Comparison of ENCODE assay signal across 8 cellular contexts in genomic region chr13:76019421-76020044, GRCh38.
DNase-seq lines count a peak whose midpoint lies in the region; ATAC-seq, FAIRE-seq and TF ChIP-seq lines count a peak whose summit lies in the region.

No MANE protein-coding gene starts in this region.

- no peak overlapping the region for H3K4me3 Mint-ChIP-seq in CD4-positive, alpha-beta T cell

- CTCF ChIA-PET in CD4-positive, alpha-beta T cell (lab: Charles Lee): no interaction called here

- H3K79me2 ChIP-seq in trophoblast cell (ENCODE audit: control insufficient read depth, insufficient read depth, low read length, poor library complexity): peaks cover 3% of the 10 kb centered on the region

- H3K27me3 Mint-ChIP-seq in CD4-positive, alpha-beta T cell: no peaks in the 10 kb centered on the region

- H4K91ac ChIP-seq in trophoblast cell (ENCODE audit: low read depth, low read length): peak overlapping the region; percentile 72

- no peaks in the 10 kb centered on the region for H3K9me3 Mint-ChIP-seq in CD4-positive, alpha-beta T cell

- peak overlapping the region; percentile 69 for H2AK5ac ChIP-seq in trophoblast cell (ENCODE audit: low read length)

- peak overlapping the region; percentile 62 for H4K8ac ChIP-seq in trophoblast cell (ENCODE audit: low read depth, low read length)

- H3K27ac Mint-ChIP-seq in CD4-positive, alpha-beta T cell: no peak overlapping the region

- ATAC-seq in GM19438 (IDR thresholded peaks at IDR 0.05; ENCODE audit: low read depth, unreplicated experiment): peak; percentile 53
- no peak for ATAC-seq in CD4-positive, alpha-beta T cell (ENCODE audit: poor library complexity)

- TF ChIP-seq CTCF in CD4-positive, alpha-beta T cell (IDR thresholded peaks at IDR 0.05): no peak

- no peak overlapping the region for H3K9ac ChIP-seq in trophoblast cell (ENCODE audit: low read length)

- FAIRE-seq in GM19239 (lab: Jason Lieb, UNC): no peak

- H2BK5ac ChIP-seq in trophoblast cell (ENCODE audit: low read depth, low read length, poor library complexity): peak overlapping the region; percentile 46

- peak overlapping the region; percentile 81 for H2BK120ac ChIP-seq in trophoblast cell (ENCODE audit: insufficient read depth, low read length, poor library complexity)

- WGBS in trophoblast cell (ENCODE audit: extremely low coverage, insufficient coverage, insufficient read length): no CpG with 5 or more reads among the region's 21 CpGs

- POLR2A ChIA-PET in CD4-positive, alpha-beta T cell (lab: Charles Lee): no interaction called here

- DNase-seq in NCI-H69 (lab: John Stamatoyannopoulos, UW): peak; percentile 25
- peak; percentile 50 to 56 for DNase-seq in erythroblast (lab: John Stamatoyannopoulos, UW)
- DNase-seq in trophoblast cell: peak; percentile 60 to 74
- DNase-seq in NCI-H2107 (lab: John Stamatoyannopoulos, UW): no peak
- DNase-seq in CD4-positive, alpha-beta T cell: no peak
- DNase-seq in GM19239 (ENCODE audit: insufficient read length, low spot score): no peak
- no peak for DNase-seq in stimulated activated CD4-positive, alpha-beta T cell treated with anti-CD3 and anti-CD28 coated beads, Interleukin-2, amount 100 ng/mL, for 48 hours

- H3K36me3 Mint-ChIP-seq in CD4-positive, alpha-beta T cell (ENCODE audit: low read depth): no peaks in the 10 kb centered on the region

- H3K4me1 Mint-ChIP-seq in CD4-positive, alpha-beta T cell (ENCODE audit: low read depth): no peaks in the 10 kb centered on the region

- intact Hi-C loops in CD4-positive, alpha-beta T cell (cut with DNase I, micrococcal nuclease): no loop called here

- H3K14ac ChIP-seq in trophoblast cell (ENCODE audit: low read length): peak overlapping the region; percentile 58

- no peak overlapping the region for H3K23ac ChIP-seq in trophoblast cell (ENCODE audit: low read length)

- no peaks in the 10 kb centered on the region for H3K36me3 ChIP-seq in trophoblast cell (ENCODE audit: control insufficient read depth in 1 of 2, insufficient read depth in 2 of 2, low read length in 2 of 2)

- H2AFZ ChIP-seq in trophoblast cell (ENCODE audit: insufficient read depth, low read length, poor library complexity): peak overlapping the region; percentile 47

- H3K27ac ChIP-seq in trophoblast cell (ENCODE audit: low read depth, low read length): peak overlapping the region; percentile 8
- no peak overlapping the region for H3K27ac ChIP-seq in CD4-positive, alpha-beta T cell (ENCODE audit: low read depth, low read length)

- H3K4ac ChIP-seq in trophoblast cell (ENCODE audit: low read depth, low read length): peak overlapping the region; percentile 27

- H3K4me3 ChIP-seq in trophoblast cell (ENCODE audit: low read depth, low read length): no peak overlapping the region

- H3K4me2 ChIP-seq in trophoblast cell (ENCODE audit: low read length): no peak overlapping the region

- no peak for TF ChIP-seq POLR2A in erythroblast (IDR thresholded peaks at IDR 0.05; ENCODE audit: low read length)

- H3K79me1 ChIP-seq in trophoblast cell (ENCODE audit: low read length): peaks cover 18% of the 10 kb centered on the region

- H3K18ac ChIP-seq in trophoblast cell (ENCODE audit: low read length): no peak overlapping the region

- no peaks in the 10 kb centered on the region for H3K27me3 ChIP-seq in trophoblast cell (ENCODE audit: insufficient read depth, low read length)
- H3K27me3 ChIP-seq in CD4-positive, alpha-beta T cell (ENCODE audit: control insufficient read depth, insufficient read depth, low read length): no peaks in the 10 kb centered on the region

- H4K12ac ChIP-seq in trophoblast cell (ENCODE audit: low read depth, low read length): peak overlapping the region; percentile 58

- H2BK12ac ChIP-seq in trophoblast cell (ENCODE audit: low read length): peak overlapping the region; percentile 85

- no peaks in the 10 kb centered on the region for H3K9me3 ChIP-seq in trophoblast cell (ENCODE audit: insufficient read depth, low read depth, low read length)
- H3K9me3 ChIP-seq in CD4-positive, alpha-beta T cell (ENCODE audit: control insufficient read depth, low read length): no peaks in the 10 kb centered on the region

- peaks cover 3 to 11% of the 10 kb centered on the region in 2 experiments for H3K4me1 ChIP-seq in trophoblast cell (ENCODE audit: control insufficient read depth in 1 of 2, insufficient read depth in 2 of 2, low read length in 2 of 2)

Comparison
In these comparisons a context has a peak if more than half of its experiments do, and no peak if none do; other contexts are left out.
1. DNase-seq: peak in NCI-H69 (single experiment), erythroblast (2 of 2) and trophoblast cell (2 of 2); none in NCI-H2107 (single experiment), CD4-positive, alpha-beta T cell (0 of 10), GM19239 (single experiment) and stimulated activated CD4-positive, alpha-beta T cell treated with anti-CD3 and anti-CD28 coated beads, Interleukin-2, amount 100 ng/mL, for 48 hours (0 of 2).